ENCODE assay signal across 17 cellular contexts in the genomic region with DNA sequence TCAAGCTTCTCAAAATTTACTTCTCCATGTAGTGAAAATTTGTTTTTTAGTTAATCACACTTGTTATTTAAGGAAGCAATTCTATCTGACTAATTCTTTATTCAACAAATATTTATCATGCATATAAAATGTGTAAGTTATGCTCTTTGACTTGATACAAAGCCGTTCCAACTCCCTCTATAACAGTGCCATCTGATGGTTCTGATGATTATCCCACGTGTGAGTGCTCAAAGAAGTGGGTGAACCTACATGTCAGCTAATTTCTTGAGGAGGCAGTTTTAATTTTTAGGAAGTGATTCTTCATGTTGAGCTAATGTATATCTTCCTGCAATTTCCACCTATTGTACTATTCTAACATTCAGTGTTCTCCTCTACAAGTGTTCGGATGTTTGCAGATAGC.
A peak's percentile ranks its signal among the peaks of the same experiment; 100 is the strongest.
DNase-seq lines count a peak whose midpoint lies in the region; ATAC-seq and TF ChIP-seq lines count a peak whose summit lies in the region.
"Had no signal": no experiment of that assay in that cellular context is flagged by ENCODE, and none has a peak within 500 bp of the region (broad histone marks: within the 10 kb centered on the region; RNA-seq: fewer than 3 reads in every experiment).

No MANE protein-coding gene starts in this region.

- in situ Hi-C loops in G401 (cut with HindIII; ENCODE audit: low sequenced_read_pairs): no loop called here

- TF ChIP-seq CTCF in RWPE2 (IDR thresholded peaks at IDR 0.05; ENCODE audit: poor library complexity, severe bottlenecking): peak; percentile 50

- H3K4me1 ChIP-seq in RWPE2 (ENCODE audit: insufficient read depth, poor library complexity, severe bottlenecking): peaks cover 20% of the 10 kb centered on the region

- no peak overlapping the region for H3K27ac ChIP-seq in RWPE2 (ENCODE audit: poor library complexity, severe bottlenecking)
- H3K27ac ChIP-seq: BLaER1 treated with 17β-estradiol and CSF1 and Interleukin-3, amounts not matched to agents 10 nM and 100 nM; HL-60 had no signal

- H3K36me3 ChIP-seq in RWPE2 (ENCODE audit: low read depth): no peaks in the 10 kb centered on the region
- H3K36me3 ChIP-seq: BLaER1 treated with 17β-estradiol and CSF1 and Interleukin-3, amounts not matched to agents 10 nM and 100 nM had no signal

- no peak overlapping the region for H3K4me3 ChIP-seq in RWPE2 (ENCODE audit: severe bottlenecking)
- H3K4me3 ChIP-seq: BLaER1 treated with 17β-estradiol and CSF1 and Interleukin-3, amounts not matched to agents 10 nM and 100 nM had no signal

- DNase-seq in NCI-H1694 treated with DMSO at 0.1 percent for 48 hours (lab: John Stamatoyannopoulos, UW) (peak; percentile 15), NCI-H1694 (lab: John Stamatoyannopoulos, UW) (no peak), G401 (ENCODE audit: low spot score) (peak; percentile 9), RWPE2 (ENCODE audit: low spot score) (no peak), kidney tubule cell (ENCODE audit: low spot score) (peak; percentile 4), NCI-H526 (lab: John Stamatoyannopoulos, UW) (no peak), OCI-M1 (lab: John Stamatoyannopoulos, UW) (no peak)
- DNase-seq: ACHN; CD4-positive, CD25-positive, alpha-beta regulatory T cell; DMS153; DMS79 treated with DMSO at 0.1 percent for 48 hours; EL; GDM1 had no signal

- ATAC-seq in RWPE2 (ENCODE audit: low read depth) (no peak), HG03139 (IDR thresholded peaks at IDR 0.05; ENCODE audit: unreplicated experiment) (no peak)
- ATAC-seq: HCT116 had no signal

- no peaks in the 10 kb centered on the region for H3K9me3 ChIP-seq in RWPE2 (ENCODE audit: severe bottlenecking)

- no peaks in the 10 kb centered on the region for H3K27me3 ChIP-seq in RWPE2 (ENCODE audit: insufficient read depth, poor library complexity, severe bottlenecking)
- H3K27me3 ChIP-seq: BLaER1 treated with 17β-estradiol and CSF1 and Interleukin-3, amounts not matched to agents 10 nM and 100 nM had no signal

Comparison
In these comparisons a context has a peak if more than half of its experiments do, and no peak if none do; other contexts are left out.
1. DNase-seq: peak in NCI-H1694 treated with DMSO at 0.1 percent for 48 hours (single experiment), G401 (single experiment) and kidney tubule cell (single experiment); none in NCI-H1694 (single experiment), RWPE2 (single experiment), NCI-H526 (0 of 2) and OCI-M1 (single experiment).